1 cellular context compared by ENCODE assay signal in the genomic region with DNA sequence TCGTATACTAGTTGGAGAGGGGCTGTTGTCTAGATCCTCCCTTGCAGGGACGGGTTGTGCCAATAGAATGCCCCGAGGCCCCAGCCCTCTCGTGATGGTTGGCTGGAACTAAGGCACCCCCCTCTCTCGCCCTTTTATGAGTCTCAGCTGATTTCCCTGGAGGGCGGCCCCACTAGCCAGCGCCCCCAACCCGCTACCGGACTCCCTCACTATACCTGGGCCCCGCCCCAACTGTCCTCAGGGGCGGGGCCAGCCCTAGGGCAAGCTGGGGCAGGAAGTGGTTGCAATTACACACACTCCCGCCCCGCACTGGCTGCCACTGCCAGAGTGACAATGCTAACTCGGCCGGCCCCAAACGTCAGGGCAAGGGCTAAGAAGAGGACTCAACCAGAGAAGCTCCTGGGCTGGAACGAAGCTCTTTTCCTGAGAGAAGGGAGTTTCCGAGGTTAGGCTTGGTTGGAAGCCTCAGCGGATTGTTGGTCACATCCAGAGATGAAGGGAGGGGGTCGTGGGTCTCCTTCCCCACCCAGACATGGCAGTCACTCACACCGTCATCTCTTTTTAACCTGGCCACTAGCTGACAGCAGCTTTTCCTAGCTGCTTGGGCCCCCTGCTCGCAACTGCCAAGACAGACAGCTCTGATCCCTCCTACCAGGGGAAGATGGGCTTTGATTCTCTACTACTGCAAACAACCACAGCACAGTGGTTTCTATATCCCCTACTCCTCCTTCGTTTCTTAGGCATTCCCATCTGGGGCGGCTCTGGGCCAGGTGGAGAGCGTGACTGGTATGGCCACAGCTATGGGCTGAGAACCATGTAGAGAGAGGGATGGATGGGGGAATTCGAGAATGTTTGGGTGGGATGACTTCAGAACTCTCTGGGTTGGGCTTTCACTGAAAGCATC.
TF ChIP-seq lines count a peak whose summit lies in the region.

No MANE protein-coding gene starts in this region.

TF ChIP-seq in K562, 482 proteins besides CTCF, POLR2A, EP300 and RAD21 (continued from another document):
- TF ChIP-seq, protein P1, sequence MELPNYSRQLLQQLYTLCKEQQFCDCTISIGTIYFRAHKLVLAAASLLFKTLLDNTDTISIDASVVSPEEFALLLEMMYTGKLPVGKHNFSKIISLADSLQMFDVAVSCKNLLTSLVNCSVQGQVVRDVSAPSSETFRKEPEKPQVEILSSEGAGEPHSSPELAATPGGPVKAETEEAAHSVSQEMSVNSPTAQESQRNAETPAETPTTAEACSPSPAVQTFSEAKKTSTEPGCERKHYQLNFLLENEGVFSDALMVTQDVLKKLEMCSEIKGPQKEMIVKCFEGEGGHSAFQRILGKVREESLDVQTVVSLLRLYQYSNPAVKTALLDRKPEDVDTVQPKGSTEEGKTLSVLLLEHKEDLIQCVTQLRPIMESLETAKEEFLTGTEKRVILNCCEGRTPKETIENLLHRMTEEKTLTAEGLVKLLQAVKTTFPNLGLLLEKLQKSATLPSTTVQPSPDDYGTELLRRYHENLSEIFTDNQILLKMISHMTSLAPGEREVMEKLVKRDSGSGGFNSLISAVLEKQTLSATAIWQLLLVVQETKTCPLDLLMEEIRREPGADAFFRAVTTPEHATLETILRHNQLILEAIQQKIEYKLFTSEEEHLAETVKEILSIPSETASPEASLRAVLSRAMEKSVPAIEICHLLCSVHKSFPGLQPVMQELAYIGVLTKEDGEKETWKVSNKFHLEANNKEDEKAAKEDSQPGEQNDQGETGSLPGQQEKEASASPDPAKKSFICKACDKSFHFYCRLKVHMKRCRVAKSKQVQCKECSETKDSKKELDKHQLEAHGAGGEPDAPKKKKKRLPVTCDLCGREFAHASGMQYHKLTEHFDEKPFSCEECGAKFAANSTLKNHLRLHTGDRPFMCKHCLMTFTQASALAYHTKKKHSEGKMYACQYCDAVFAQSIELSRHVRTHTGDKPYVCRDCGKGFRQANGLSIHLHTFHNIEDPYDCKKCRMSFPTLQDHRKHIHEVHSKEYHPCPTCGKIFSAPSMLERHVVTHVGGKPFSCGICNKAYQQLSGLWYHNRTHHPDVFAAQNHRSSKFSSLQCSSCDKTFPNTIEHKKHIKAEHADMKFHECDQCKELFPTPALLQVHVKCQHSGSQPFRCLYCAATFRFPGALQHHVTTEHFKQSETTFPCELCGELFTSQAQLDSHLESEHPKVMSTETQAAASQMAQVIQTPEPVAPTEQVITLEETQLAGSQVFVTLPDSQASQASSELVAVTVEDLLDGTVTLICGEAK (IDR thresholded peaks at IDR 0.05): 0 out of 2 replicates have a peak, but pooled peaks have one; percentile 25
- TF ChIP-seq, protein P1 (CRISPR knock-in tag; IDR thresholded peaks at IDR 0.05): no peak
- no peak for TF ChIP-seq ZNF384 (IDR thresholded peaks at IDR 0.05; ENCODE audit: low read depth, low read length)
- TF ChIP-seq KLF16 (IDR thresholded peaks at IDR 0.05): no peak
- TF ChIP-seq, protein P2, sequence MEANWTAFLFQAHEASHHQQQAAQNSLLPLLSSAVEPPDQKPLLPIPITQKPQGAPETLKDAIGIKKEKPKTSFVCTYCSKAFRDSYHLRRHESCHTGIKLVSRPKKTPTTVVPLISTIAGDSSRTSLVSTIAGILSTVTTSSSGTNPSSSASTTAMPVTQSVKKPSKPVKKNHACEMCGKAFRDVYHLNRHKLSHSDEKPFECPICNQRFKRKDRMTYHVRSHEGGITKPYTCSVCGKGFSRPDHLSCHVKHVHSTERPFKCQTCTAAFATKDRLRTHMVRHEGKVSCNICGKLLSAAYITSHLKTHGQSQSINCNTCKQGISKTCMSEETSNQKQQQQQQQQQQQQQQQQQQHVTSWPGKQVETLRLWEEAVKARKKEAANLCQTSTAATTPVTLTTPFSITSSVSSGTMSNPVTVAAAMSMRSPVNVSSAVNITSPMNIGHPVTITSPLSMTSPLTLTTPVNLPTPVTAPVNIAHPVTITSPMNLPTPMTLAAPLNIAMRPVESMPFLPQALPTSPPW (CRISPR knock-in tag; IDR thresholded peaks at IDR 0.05): peak; percentile 86
- TF ChIP-seq SRSF1 (IDR thresholded peaks at IDR 0.05; ENCODE audit: low read depth, low read length): no peak
- 0 out of 2 replicates have a peak, but pooled peaks have one; percentile 19 for TF ChIP-seq SMAD4 (CRISPR knock-in tag; conservative IDR thresholded peaks at IDR 0.05)
- TF ChIP-seq, protein P3, sequence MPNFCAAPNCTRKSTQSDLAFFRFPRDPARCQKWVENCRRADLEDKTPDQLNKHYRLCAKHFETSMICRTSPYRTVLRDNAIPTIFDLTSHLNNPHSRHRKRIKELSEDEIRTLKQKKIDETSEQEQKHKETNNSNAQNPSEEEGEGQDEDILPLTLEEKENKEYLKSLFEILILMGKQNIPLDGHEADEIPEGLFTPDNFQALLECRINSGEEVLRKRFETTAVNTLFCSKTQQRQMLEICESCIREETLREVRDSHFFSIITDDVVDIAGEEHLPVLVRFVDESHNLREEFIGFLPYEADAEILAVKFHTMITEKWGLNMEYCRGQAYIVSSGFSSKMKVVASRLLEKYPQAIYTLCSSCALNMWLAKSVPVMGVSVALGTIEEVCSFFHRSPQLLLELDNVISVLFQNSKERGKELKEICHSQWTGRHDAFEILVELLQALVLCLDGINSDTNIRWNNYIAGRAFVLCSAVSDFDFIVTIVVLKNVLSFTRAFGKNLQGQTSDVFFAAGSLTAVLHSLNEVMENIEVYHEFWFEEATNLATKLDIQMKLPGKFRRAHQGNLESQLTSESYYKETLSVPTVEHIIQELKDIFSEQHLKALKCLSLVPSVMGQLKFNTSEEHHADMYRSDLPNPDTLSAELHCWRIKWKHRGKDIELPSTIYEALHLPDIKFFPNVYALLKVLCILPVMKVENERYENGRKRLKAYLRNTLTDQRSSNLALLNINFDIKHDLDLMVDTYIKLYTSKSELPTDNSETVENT (CRISPR knock-in tag; IDR thresholded peaks at IDR 0.05): peak; percentile 28; the same call in 1 of the 2 replicates
- 0 out of 2 replicates have a peak, but pooled peaks have one; percentile 61 for TF ChIP-seq NFRKB (IDR thresholded peaks at IDR 0.05; ENCODE audit: low read depth)
- no peak for TF ChIP-seq TGIF2 (CRISPR knock-in tag; IDR thresholded peaks at IDR 0.05)
- no peak for TF ChIP-seq HDAC6 (IDR thresholded peaks at IDR 0.05; ENCODE audit: low read depth, low read length)
- TF ChIP-seq PRPF4 (IDR thresholded peaks at IDR 0.05; ENCODE audit: insufficient read depth, low read depth, low read length, poor library complexity, severe bottlenecking): no peak
- no peak for TF ChIP-seq HSF4 (CRISPR knock-in tag; IDR thresholded peaks at IDR 0.05; ENCODE audit: borderline replicate concordance)
- 0 out of 2 replicates have a peak, but pooled peaks have one; percentile 57 for TF ChIP-seq ZNF57 (CRISPR knock-in tag; IDR thresholded peaks at IDR 0.05)
- peak; percentile 58 for TF ChIP-seq NFE2 (IDR thresholded peaks at IDR 0.05; ENCODE audit: low read depth)
- TF ChIP-seq HDAC8 (tag; IDR thresholded peaks at IDR 0.05): no peak
- TF ChIP-seq GTF2F1 (IDR thresholded peaks at IDR 0.05; ENCODE audit: low read depth, low read length): no peak
- TF ChIP-seq BHLHE40 (IDR thresholded peaks at IDR 0.05; ENCODE audit: low read length): no peak
- TF ChIP-seq, protein P4, sequence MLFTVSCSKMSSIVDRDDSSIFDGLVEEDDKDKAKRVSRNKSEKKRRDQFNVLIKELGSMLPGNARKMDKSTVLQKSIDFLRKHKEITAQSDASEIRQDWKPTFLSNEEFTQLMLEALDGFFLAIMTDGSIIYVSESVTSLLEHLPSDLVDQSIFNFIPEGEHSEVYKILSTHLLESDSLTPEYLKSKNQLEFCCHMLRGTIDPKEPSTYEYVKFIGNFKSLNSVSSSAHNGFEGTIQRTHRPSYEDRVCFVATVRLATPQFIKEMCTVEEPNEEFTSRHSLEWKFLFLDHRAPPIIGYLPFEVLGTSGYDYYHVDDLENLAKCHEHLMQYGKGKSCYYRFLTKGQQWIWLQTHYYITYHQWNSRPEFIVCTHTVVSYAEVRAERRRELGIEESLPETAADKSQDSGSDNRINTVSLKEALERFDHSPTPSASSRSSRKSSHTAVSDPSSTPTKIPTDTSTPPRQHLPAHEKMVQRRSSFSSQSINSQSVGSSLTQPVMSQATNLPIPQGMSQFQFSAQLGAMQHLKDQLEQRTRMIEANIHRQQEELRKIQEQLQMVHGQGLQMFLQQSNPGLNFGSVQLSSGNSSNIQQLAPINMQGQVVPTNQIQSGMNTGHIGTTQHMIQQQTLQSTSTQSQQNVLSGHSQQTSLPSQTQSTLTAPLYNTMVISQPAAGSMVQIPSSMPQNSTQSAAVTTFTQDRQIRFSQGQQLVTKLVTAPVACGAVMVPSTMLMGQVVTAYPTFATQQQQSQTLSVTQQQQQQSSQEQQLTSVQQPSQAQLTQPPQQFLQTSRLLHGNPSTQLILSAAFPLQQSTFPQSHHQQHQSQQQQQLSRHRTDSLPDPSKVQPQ (CRISPR knock-in tag; IDR thresholded peaks at IDR 0.05; ENCODE audit: borderline replicate concordance): no peak
- TF ChIP-seq ELF1 (tag; IDR thresholded peaks at IDR 0.05): peak; percentile 55; the same call in 1 of the 2 replicates
- TF ChIP-seq CBX5 (IDR thresholded peaks at IDR 0.05; ENCODE audit: borderline replicate concordance, low read depth): no peak
- TF ChIP-seq GABPB2 (CRISPR knock-in tag; conservative IDR thresholded peaks at IDR 0.05): no peak
- no peak for TF ChIP-seq ZNF408 (CRISPR knock-in tag; IDR thresholded peaks at IDR 0.05; ENCODE audit: low read depth)
- TF ChIP-seq HBP1 (CRISPR knock-in tag; IDR thresholded peaks at IDR 0.05): no peak
- TF ChIP-seq TAF7 (tag; IDR thresholded peaks at IDR 0.05): peak; percentile 79; the same call in 1 of the 2 replicates
- TF ChIP-seq NFE2L1 (tag; IDR thresholded peaks at IDR 0.05; ENCODE audit: borderline replicate concordance, low read depth): no peak
- TF ChIP-seq YY1 (IDR thresholded peaks at IDR 0.05; ENCODE audit: borderline replicate concordance in 1 of 3, control insufficient read depth in 1 of 3, extremely low read depth in 1 of 3, insufficient read depth in 3 of 3, insufficient read length in 1 of 3, insufficient replicate concordance in 2 of 3, low read depth in 1 of 3, low read length in 2 of 3): peak in 2 of 3 experiments; percentile 45 to 53
- no peak for TF ChIP-seq NUFIP1 (IDR thresholded peaks at IDR 0.05; ENCODE audit: partially characterized antibody)
- TF ChIP-seq ZNF239 (CRISPR knock-in tag; IDR thresholded peaks at IDR 0.05): no peak
- TF ChIP-seq SMARCE1 (IDR thresholded peaks at IDR 0.05): no peak
- TF ChIP-seq ZNF316 (IDR thresholded peaks at IDR 0.05): no peak
- TF ChIP-seq PHB2 (IDR thresholded peaks at IDR 0.05; ENCODE audit: low read depth): no peak
- TF ChIP-seq MYC (IDR thresholded peaks at IDR 0.05; ENCODE audit: low read depth, low read length): no peak
- TF ChIP-seq MYC (CRISPR knock-in tag; IDR thresholded peaks at IDR 0.05; ENCODE audit: borderline replicate concordance, low read depth): no peak
- no peak for TF ChIP-seq ZNF324 (CRISPR knock-in tag; IDR thresholded peaks at IDR 0.05)
- peak; percentile 67 for TF ChIP-seq POLR2H (tag; IDR thresholded peaks at IDR 0.05; ENCODE audit: low read depth)
- no peak for TF ChIP-seq NR2C1 (IDR thresholded peaks at IDR 0.05)
- TF ChIP-seq NR2C1 (tag; IDR thresholded peaks at IDR 0.05): 0 out of 2 replicates have a peak, but pooled peaks have one; percentile 22
- no peak for TF ChIP-seq MIER1 (IDR thresholded peaks at IDR 0.05; ENCODE audit: low read depth)
- TF ChIP-seq POLR2G (IDR thresholded peaks at IDR 0.05; ENCODE audit: low read depth, low read length): peak; percentile 89
